In genomic region chr2:209382775-209383174, GRCh38 we compare ENCODE assay signal across 18 cellular contexts. TPM values are rescaled to one million over a fixed set of nuclear protein-coding genes. Genes with fewer than 3 reads are reported as not detected.
"Had no signal": no experiment of that assay in that cellular context is flagged by ENCODE, and none has a peak within 500 bp of the region (broad histone marks: within the 10 kb centered on the region; RNA-seq: fewer than 3 reads in every experiment).

No MANE protein-coding gene starts in this region.

- H3K4me1 ChIP-seq: psoas muscle, right lobe of liver, spleen, transverse colon had no signal

- H3K9me3 ChIP-seq: psoas muscle, transverse colon had no signal

- H3K36me3 ChIP-seq: cardiac muscle cell, right lobe of liver, spleen, transverse colon had no signal

- H3K27ac Mint-ChIP-seq: activated CD4-positive, alpha-beta memory T cell treated with anti-CD3 and anti-CD28 coated beads, Interleukin-2, amount 10 ng/mL, durations not matched to agents 7 days and 5 days; activated CD4-positive, alpha-beta T cell treated with anti-CD3 and anti-CD28 coated beads for 36 hours; activated naive CD8-positive, alpha-beta T cell; memory B cell; natural killer cell treated with Interleukin-12 subunit alpha and Interleukin-12 subunit beta and Interleukin-15 and Interleukin-18, amount 100 ng/mL, for 72 hours; stimulated activated naive B cell treated with anti-CD40 and anti-IgM and Interleukin-4, amounts not matched to agents 10 μg/mL and 1 μg/mL and 100 μg/mL, for 72 hours; T-cell had no signal

- H3K27me3 ChIP-seq: cardiac muscle cell, right lobe of liver, transverse colon had no signal

- DNase-seq: activated CD4-positive, alpha-beta memory T cell treated with anti-CD3 and anti-CD28 coated beads, Interleukin-2, amount 10 ng/mL, durations not matched to agents 7 days and 5 days; activated CD4-positive, alpha-beta T cell treated with anti-CD3 and anti-CD28 coated beads for 36 hours; activated gamma-delta T cell; activated T-cell treated with anti-CD3 and anti-CD28 coated beads, Interleukin-2, amount 50 U/mL, for 48 hours; anterior cingulate cortex; occipital lobe; psoas muscle; right lobe of liver; spleen; stimulated activated CD4-positive, alpha-beta T cell treated with anti-CD3 and anti-CD28 coated beads, Interleukin-2, amount 100 ng/mL, for 24 hours; stimulated activated naive B cell treated with anti-CD40 and anti-IgM and Interleukin-4, amounts not matched to agents 10 μg/mL and 1 μg/mL and 100 μg/mL, for 72 hours; T-cell; transverse colon had no signal

- H3K4me1 Mint-ChIP-seq: activated CD4-positive, alpha-beta memory T cell treated with anti-CD3 and anti-CD28 coated beads, Interleukin-2, amount 10 ng/mL, durations not matched to agents 7 days and 5 days; activated CD4-positive, alpha-beta T cell treated with anti-CD3 and anti-CD28 coated beads for 36 hours; memory B cell; T-cell had no signal

- H3K27ac ChIP-seq: cardiac muscle cell, psoas muscle, right lobe of liver, spleen, transverse colon, VCaP had no signal

- ATAC-seq: natural killer cell treated with Interleukin-12 subunit alpha and Interleukin-12 subunit beta and Interleukin-15 and Interleukin-18, amount 100 ng/mL, for 72 hours; psoas muscle; stimulated activated naive B cell treated with anti-CD40 and anti-IgM and Interleukin-4, amounts not matched to agents 10 μg/mL and 1 μg/mL and 100 μg/mL, for 72 hours; T-cell had no signal

- H3K27me3 Mint-ChIP-seq: activated CD4-positive, alpha-beta memory T cell treated with anti-CD3 and anti-CD28 coated beads, Interleukin-2, amount 10 ng/mL, durations not matched to agents 7 days and 5 days; activated CD4-positive, alpha-beta T cell treated with anti-CD3 and anti-CD28 coated beads for 36 hours; activated naive CD8-positive, alpha-beta T cell; natural killer cell treated with Interleukin-12 subunit alpha and Interleukin-12 subunit beta and Interleukin-15 and Interleukin-18, amount 100 ng/mL, for 72 hours; T-cell had no signal

- H3K4me3 Mint-ChIP-seq: activated CD4-positive, alpha-beta memory T cell treated with anti-CD3 and anti-CD28 coated beads, Interleukin-2, amount 10 ng/mL, durations not matched to agents 7 days and 5 days; activated CD4-positive, alpha-beta T cell treated with anti-CD3 and anti-CD28 coated beads for 36 hours; activated naive CD8-positive, alpha-beta T cell; memory B cell; natural killer cell treated with Interleukin-12 subunit alpha and Interleukin-12 subunit beta and Interleukin-15 and Interleukin-18, amount 100 ng/mL, for 72 hours; stimulated activated naive B cell treated with anti-CD40 and anti-IgM and Interleukin-4, amounts not matched to agents 10 μg/mL and 1 μg/mL and 100 μg/mL, for 72 hours; T-cell had no signal

- H3K36me3 Mint-ChIP-seq: activated naive CD8-positive, alpha-beta T cell; natural killer cell treated with Interleukin-12 subunit alpha and Interleukin-12 subunit beta and Interleukin-15 and Interleukin-18, amount 100 ng/mL, for 72 hours; T-cell had no signal

- H3K4me3 ChIP-seq: cardiac muscle cell, psoas muscle, right lobe of liver, spleen, transverse colon had no signal

RNA-seq across cellular contexts. Expression of gene MAP2, which starts 41.1 kb away (rescaled TPM):
- total RNA-seq: activated CD4-positive, alpha-beta memory T cell treated with anti-CD3 and anti-CD28 coated beads, Interleukin-2, amount 10 ng/mL, durations not matched to agents 7 days and 5 days; natural killer cell treated with Interleukin-12 subunit alpha and Interleukin-12 subunit beta and Interleukin-15 and Interleukin-18, amount 100 ng/mL, for 72 hours had no signal
